In the genomic region with DNA sequence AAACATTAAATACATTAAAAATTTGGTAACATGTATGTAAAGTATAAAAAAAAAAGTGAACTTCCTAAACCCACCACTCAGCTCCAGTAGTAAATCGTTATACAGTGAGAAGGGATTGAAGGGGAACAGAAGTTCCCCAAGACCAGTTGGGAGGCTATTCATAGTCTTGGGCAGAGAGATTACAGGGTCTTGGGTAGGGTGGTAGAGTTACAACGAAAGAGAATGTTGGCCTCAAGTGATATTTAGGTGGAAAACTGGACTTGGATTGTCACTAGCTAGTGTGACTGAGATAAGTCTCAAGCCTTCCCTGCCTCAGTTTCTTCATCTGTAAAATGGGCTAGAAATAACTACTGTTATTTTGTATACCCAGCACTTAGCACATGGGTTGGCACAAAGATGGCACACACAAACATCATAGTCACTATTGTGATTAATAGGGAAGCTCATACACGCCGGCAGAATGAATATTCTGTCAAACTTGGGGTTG, we compare ENCODE assay signal across 7 cellular contexts. TPM values are rescaled to one million over a fixed set of nuclear protein-coding genes. Genes with fewer than 3 reads are reported as not detected.
DNase-seq lines count a peak whose midpoint lies in the region; ATAC-seq and TF ChIP-seq lines count a peak whose summit lies in the region.

No MANE protein-coding gene starts in this region.

- H3K9ac ChIP-seq in iPS-18a (ENCODE audit: low read length): no peak overlapping the region

- no peak overlapping the region for H3K27ac ChIP-seq in iPS-18a (ENCODE audit: low read length)
- peak overlapping the region; percentile 91 to 97 (median 94) for H3K27ac ChIP-seq in stomach

- CTCF ChIA-PET in activated CD4-positive, alpha-beta memory T cell treated with anti-CD3 and anti-CD28 coated beads, Interleukin-2, amount 10 ng/mL, durations not matched to agents 7 days and 5 days (lab: Charles Lee): interaction anchor here (0.8 to 1.8 kb wide), 6 partner anchors 8 to 228 kb away, joined by 3 to 7 read pairs (median 5); a partner anchor contains a TSS

- TF ChIP-seq CTCF in HFF-Myc (IDR thresholded peaks at IDR 0.05; ENCODE audit: low read depth, low read length, missing control alignments): no peak
- no peak for TF ChIP-seq CTCF in stomach (IDR thresholded peaks at IDR 0.05)

- H3K4me3 ChIP-seq in HFF-Myc (replicated peaks; ENCODE audit: low read depth, low read length) (peak overlapping the region; percentile 99), iPS-18a (ENCODE audit: low read length) (peak overlapping the region; percentile 62), stomach (peak overlapping the region; percentile 89 to 99 (median 98))

- WGBS in stomach, 5 donors: 31 to 41% (median 39%) methylated on average over 4 of the region's 4 CpGs

- DNase-seq in HFF-Myc (ENCODE audit: extremely low read depth, low read depth): no peak
- DNase-seq in activated CD4-positive, alpha-beta memory T cell treated with anti-CD3 and anti-CD28 coated beads, Interleukin-2, amount 10 ng/mL, durations not matched to agents 7 days and 5 days: no peak
- no peak for DNase-seq in stomach
- no peak for DNase-seq in kidney glomerular epithelial cell (lab: John Stamatoyannopoulos, UW)
- no peak for DNase-seq in activated CD4-positive, alpha-beta T cell treated with anti-CD3 and anti-CD28 coated beads for 1 hour

- H3K9me3 Mint-ChIP-seq in activated CD4-positive, alpha-beta memory T cell treated with anti-CD3 and anti-CD28 coated beads, Interleukin-2, amount 10 ng/mL, durations not matched to agents 7 days and 5 days: no peaks in the 10 kb centered on the region

- H3K27ac Mint-ChIP-seq in activated CD4-positive, alpha-beta memory T cell treated with anti-CD3 and anti-CD28 coated beads, Interleukin-2, amount 10 ng/mL, durations not matched to agents 7 days and 5 days: peak overlapping the region; percentile 72

- no peak for TF ChIP-seq EP300 in stomach (IDR thresholded peaks at IDR 0.05)

- H3K27me3 ChIP-seq in iPS-18a (ENCODE audit: control insufficient read depth, insufficient read depth, low read length) (no peaks in the 10 kb centered on the region), stomach (no peaks in the 10 kb centered on the region)

- no peaks in the 10 kb centered on the region for H3K36me3 ChIP-seq in iPS-18a (ENCODE audit: control insufficient read depth, low read depth, low read length)
- no peaks in the 10 kb centered on the region for H3K36me3 ChIP-seq in stomach

- POLR2A ChIA-PET in activated CD4-positive, alpha-beta memory T cell treated with anti-CD3 and anti-CD28 coated beads, Interleukin-2, amount 10 ng/mL, durations not matched to agents 7 days and 5 days (lab: Charles Lee): interaction anchor here (0.8 to 3.5 kb wide), 18 partner anchors 8 to 902 kb away, joined by 3 to 85 read pairs (median 4); a partner anchor contains a TSS

- no peak for TF ChIP-seq POLR2A in stomach (IDR thresholded peaks at IDR 0.05)

- no peak for ATAC-seq in GM21825 (IDR thresholded peaks at IDR 0.05; ENCODE audit: unreplicated experiment)

- H3K36me3 Mint-ChIP-seq in activated CD4-positive, alpha-beta memory T cell treated with anti-CD3 and anti-CD28 coated beads, Interleukin-2, amount 10 ng/mL, durations not matched to agents 7 days and 5 days (ENCODE audit: low read depth): peaks cover 36% of the 10 kb centered on the region

- H3K4me1 ChIP-seq in iPS-18a (ENCODE audit: control insufficient read depth, low read depth, low read length): peaks cover 14% of the 10 kb centered on the region
- H3K4me1 ChIP-seq in stomach: peaks cover 5 to 33% (median 17%) of the 10 kb centered on the region in 4 donors

- no peaks in the 10 kb centered on the region for H3K27me3 Mint-ChIP-seq in activated CD4-positive, alpha-beta memory T cell treated with anti-CD3 and anti-CD28 coated beads, Interleukin-2, amount 10 ng/mL, durations not matched to agents 7 days and 5 days

- peaks cover 36% of the 10 kb centered on the region for H3K4me1 Mint-ChIP-seq in activated CD4-positive, alpha-beta memory T cell treated with anti-CD3 and anti-CD28 coated beads, Interleukin-2, amount 10 ng/mL, durations not matched to agents 7 days and 5 days

- H3K9me3 ChIP-seq in iPS-18a (ENCODE audit: control insufficient read depth, low read depth, low read length) (no peaks in the 10 kb centered on the region), stomach (no peaks in the 10 kb centered on the region)

- intact Hi-C loops in stomach (cut with DNase I; ENCODE audit: low total_unique reads): no loop called here

- peak overlapping the region; percentile 75 for H3K4me3 Mint-ChIP-seq in activated CD4-positive, alpha-beta memory T cell treated with anti-CD3 and anti-CD28 coated beads, Interleukin-2, amount 10 ng/mL, durations not matched to agents 7 days and 5 days

RNA-seq across cellular contexts. Expression of a gene that starts 0.4 kb away (rescaled TPM):
- total RNA-seq in activated CD4-positive, alpha-beta memory T cell treated with anti-CD3 and anti-CD28 coated beads, Interleukin-2, amount 10 ng/mL, durations not matched to agents 7 days and 5 days: 10 to 100 TPM; 51.7 to 56.5 TPM
- total RNA-seq in stomach: 10 to 100 TPM; 18.7 to 68.8 (median 23.5) TPM
- 1 to 10 TPM; 3.1 to 4.4 (median 4.2) TPM for polyA plus RNA-seq in stomach
